Comparison of ENCODE assay signal across 26 cellular contexts in genomic region chr17:76601042-76601441, GRCh38. TPM values are rescaled to one million over a fixed set of nuclear protein-coding genes. Genes with fewer than 3 reads are reported as not detected.
DNase-seq lines count a peak whose midpoint lies in the region; FAIRE-seq and TF ChIP-seq lines count a peak whose summit lies in the region.
"Had no signal": no experiment of that assay in that cellular context is flagged by ENCODE, and none has a peak within 500 bp of the region (broad histone marks: within the 10 kb centered on the region; RNA-seq: fewer than 3 reads in every experiment).

No MANE protein-coding gene starts in this region.

- H3K9me3 ChIP-seq in HUES64 (ENCODE audit: insufficient read depth, low read depth, low read length) (no peaks in the 10 kb centered on the region), spleen (no peaks in the 10 kb centered on the region), kidney (ENCODE audit: control insufficient read depth in 1 of 2, low read length in 2 of 2) (no peaks in the 10 kb centered on the region)
- H3K9me3 ChIP-seq: A549, ascending aorta, uterus had no signal

- intact Hi-C loops in spleen (cut with DNase I; ENCODE audit: low total_unique reads) (no loop called here), kidney (cut with DNase I) (no loop called here)

- no peak for TF ChIP-seq POLR2A in spleen (IDR thresholded peaks at IDR 0.05)

- FAIRE-seq in kidney (lab: Jason Lieb, UNC): no peak
- FAIRE-seq: A549, GM12891, H54, small intestine, TTC549 had no signal

- H3K27me3 ChIP-seq in HUES64 (ENCODE audit: insufficient read depth, low read length): no peaks in the 10 kb centered on the region
- peaks cover 0 to 16% (median 0%) of the 10 kb centered on the region in 7 donors for H3K27me3 ChIP-seq in spleen (replicated peaks in 1 of 7)
- H3K27me3 ChIP-seq: ascending aorta, MG63, uterus had no signal

- H3K36me3 ChIP-seq in HUES64 (ENCODE audit: insufficient read depth, low read length): no peaks in the 10 kb centered on the region
- H3K36me3 ChIP-seq in spleen: no peaks in the 10 kb centered on the region
- H3K36me3 ChIP-seq in kidney (ENCODE audit: control insufficient read depth in 1 of 2, insufficient read depth in 2 of 2, low read length in 2 of 2): no peaks in the 10 kb centered on the region
- H3K36me3 ChIP-seq: ascending aorta, MG63, uterus had no signal

- H3K27ac ChIP-seq in HUES64 (ENCODE audit: low read depth, low read length): peak overlapping the region; percentile 11; the same call in 1 of the 2 replicates
- peak overlapping the region; percentile 83 for H3K27ac ChIP-seq in epithelial cell of prostate
- peak overlapping the region in 7 of 8 donors; percentile 52 to 85 (median 76) for H3K27ac ChIP-seq in spleen
- no peak overlapping the region for H3K27ac ChIP-seq in kidney (ENCODE audit: low read depth in 2 of 2, low read length in 2 of 2)
- H3K27ac ChIP-seq: A549, ascending aorta, uterus had no signal

- no peak overlapping the region for H3K4me3 ChIP-seq in HUES64 (ENCODE audit: low read length)
- no peak overlapping the region for H3K4me3 ChIP-seq in spleen
- H3K4me3 ChIP-seq in kidney (ENCODE audit: low read length in 2 of 2): no peak overlapping the region
- H3K4me3 ChIP-seq: A549, ascending aorta, MG63, uterus had no signal

- no peak for TF ChIP-seq CTCF in spleen (IDR thresholded peaks at IDR 0.05 in 8 of 11, conservative IDR thresholded peaks at IDR 0.05 in 3 of 11)
- no peak for TF ChIP-seq CTCF in kidney (IDR thresholded peaks at IDR 0.05; ENCODE audit: borderline replicate concordance, extremely low read depth, insufficient read depth)

- peaks cover 15% of the 10 kb centered on the region; the same call in 1 of the 2 replicates for H3K4me1 ChIP-seq in HUES64 (ENCODE audit: insufficient read depth, low read length)
- H3K4me1 ChIP-seq in spleen: peaks cover 17 to 52% (median 41%) of the 10 kb centered on the region in 6 donors
- peaks cover 0 to 5% of the 10 kb centered on the region in 2 donors for H3K4me1 ChIP-seq in kidney (ENCODE audit: control insufficient read depth in 1 of 2, insufficient read depth in 1 of 2, low read depth in 1 of 2, low read length in 2 of 2)
- H3K4me1 ChIP-seq: ascending aorta had no signal

- no peak overlapping the region for H3K9ac ChIP-seq in HUES64 (ENCODE audit: low read depth, low read length)
- H3K9ac ChIP-seq in kidney (ENCODE audit: low read length in 2 of 2): no peak overlapping the region

- WGBS in HUES64: 89% methylated on average over 8 of the region's 8 CpGs
- WGBS in spleen, 5 donors: 71 to 80% (median 72%) methylated on average over 8 of the region's 8 CpGs

- peak; percentile 38 for DNase-seq in activated effector memory CD4-positive, alpha-beta T cell treated with anti-CD3 and anti-CD28 coated beads, Interleukin-2, amount 50 U/mL, for 16 hours
- no peak for DNase-seq in activated effector memory CD4-positive, alpha-beta T cell treated with Interleukin-2 at 50 U/mL for 16 hours
- no peak for DNase-seq in epithelial cell of prostate (ENCODE audit: low read depth, low spot score)
- DNase-seq in spleen: no peak
- DNase-seq in effector CD4-positive, alpha-beta T cell: no peak
- DNase-seq in NOMO-1 treated with dmso at 0.1 percent for 144 hours (lab: John Stamatoyannopoulos, UW; ENCODE audit: unreplicated experiment): no peak
- DNase-seq in kidney: no peak
- DNase-seq: activated CD4-positive, alpha-beta T cell treated with anti-CD3 and anti-CD28 coated beads for 1 hour; activated T-cell treated with anti-CD3 and anti-CD28 coated beads, Interleukin-2, amount 50 U/mL, for 48 hours; caudate nucleus; MG63; NCI-H1417; NCI-H2081; NCI-H446; occipital lobe; Right ventricle myocardium superior; small intestine; SW 1271; uterus had no signal

RNA-seq across cellular contexts. Expression of gene ST6GALNAC2, which starts 15.4 kb away (rescaled TPM):
- polyA plus RNA-seq in HUES64 (2013, experiment 1 of 2): 0.50 TPM
- 1.1 TPM for polyA plus RNA-seq in HUES64 (2013, experiment 2 of 2)
- total RNA-seq in spleen (10 to 100 TPM in 3 of 7 donors, 1 to 10 TPM in 4; 8.1 to 15.7 (median 9.8) TPM), kidney (28.6 TPM)
- polyA plus RNA-seq in spleen (1 to 10 TPM; 1.1 to 4.8 (median 1.3) TPM), kidney (ENCODE audit: insufficient read depth, low read depth, low replicate concordance) (6.5 TPM)
- total RNA-seq: occipital lobe had no signal

RNA-seq across cellular contexts. Expression of gene ST6GALNAC1, which starts 42.5 kb away (rescaled TPM):
- polyA plus RNA-seq in HUES64 (2013, experiment 1 of 2): not detected
- not detected for polyA plus RNA-seq in HUES64 (2013, experiment 2 of 2)
- total RNA-seq in spleen (10 to 100 TPM in 6 of 7 donors, 1 to 10 TPM in 1; 6.1 to 25.3 (median 13.5) TPM), kidney (0.31 TPM)
- polyA plus RNA-seq in spleen (10 to 100 TPM in 1 of 3 donors, 1 to 10 TPM in 2; 2.3 to 13.2 (median 4.8) TPM), kidney (ENCODE audit: insufficient read depth, low read depth, low replicate concordance) (not detected)
- total RNA-seq: Daoy had no signal

Comparison
In these comparisons a context has a peak if more than half of its experiments do, and no peak if none do; other contexts are left out.
1. H3K27ac ChIP-seq: peak in HUES64 (single experiment), epithelial cell of prostate (single experiment) and spleen (7 of 8); none in kidney (0 of 2).